Comparison of ENCODE assay signal across 10 cellular contexts in genomic region chr9:130023147-130023787, GRCh38. TPM values are rescaled to one million over a fixed set of nuclear protein-coding genes. Genes with fewer than 3 reads are reported as not detected.
DNase-seq lines count a peak whose midpoint lies in the region; ATAC-seq, FAIRE-seq and TF ChIP-seq lines count a peak whose summit lies in the region.
"Had no signal": no experiment of that assay in that cellular context is flagged by ENCODE, and none has a peak within 500 bp of the region (broad histone marks: within the 10 kb centered on the region; RNA-seq: fewer than 3 reads in every experiment).

No MANE protein-coding gene starts in this region.

- H3K4me3 Mint-ChIP-seq in T-helper 1 cell treated with Interleukin-12 subunit alpha and Interleukin-12 subunit beta and Interleukin-4 antibody, amounts not matched to agents 30 μg/mL and 1 μg/mL, for 36 hours = no peak overlapping the region
- H3K4me3 Mint-ChIP-seq in stimulated activated naive CD8-positive, alpha-beta T cell treated with anti-CD3 and anti-CD28 coated beads, Interleukin-15, Interleukin-2, amounts not matched to agents 100 ng/mL and 50 ng/mL, for 24 hours = peak overlapping the region; percentile 50

- peaks cover 6% of the 10 kb centered on the region for H3K4me1 ChIP-seq in body of pancreas

- peak overlapping the region; percentile 74 for H3K27ac Mint-ChIP-seq in T-helper 1 cell treated with Interleukin-12 subunit alpha and Interleukin-12 subunit beta and Interleukin-4 antibody, amounts not matched to agents 30 μg/mL and 1 μg/mL, for 36 hours
- peak overlapping the region; percentile 96 for H3K27ac Mint-ChIP-seq in stimulated activated naive CD8-positive, alpha-beta T cell treated with anti-CD3 and anti-CD28 coated beads, Interleukin-15, Interleukin-2, amounts not matched to agents 100 ng/mL and 50 ng/mL, for 24 hours

- peaks cover 58% of the 10 kb centered on the region for H3K4me1 Mint-ChIP-seq in T-helper 1 cell treated with Interleukin-12 subunit alpha and Interleukin-12 subunit beta and Interleukin-4 antibody, amounts not matched to agents 30 μg/mL and 1 μg/mL, for 36 hours (ENCODE audit: low read depth)
- H3K4me1 Mint-ChIP-seq in stimulated activated naive CD8-positive, alpha-beta T cell treated with anti-CD3 and anti-CD28 coated beads, Interleukin-15, Interleukin-2, amounts not matched to agents 100 ng/mL and 50 ng/mL, for 24 hours (ENCODE audit: low read depth) = peaks cover 100% of the 10 kb centered on the region

- H3K36me3 Mint-ChIP-seq in T-helper 1 cell treated with Interleukin-12 subunit alpha and Interleukin-12 subunit beta and Interleukin-4 antibody, amounts not matched to agents 30 μg/mL and 1 μg/mL, for 36 hours (ENCODE audit: low read depth) = peaks cover 16% of the 10 kb centered on the region
- peaks cover 54% of the 10 kb centered on the region for H3K36me3 Mint-ChIP-seq in stimulated activated naive CD8-positive, alpha-beta T cell treated with anti-CD3 and anti-CD28 coated beads, Interleukin-15, Interleukin-2, amounts not matched to agents 100 ng/mL and 50 ng/mL, for 24 hours (ENCODE audit: low read depth)

- H3K27me3 ChIP-seq in bronchial epithelial cell (ENCODE audit: control insufficient read depth, insufficient read depth, low read length) (no peaks in the 10 kb centered on the region), body of pancreas (no peaks in the 10 kb centered on the region)
- H3K27me3 ChIP-seq: heart left ventricle had no signal

- DNase-seq in T-helper 1 cell (no peak), bronchial epithelial cell (ENCODE audit: low read depth) (peak; percentile 27), body of pancreas (no peak), NCI-H446 (lab: John Stamatoyannopoulos, UW) (no peak), T-helper 9 cell (no peak)
- DNase-seq: heart left ventricle had no signal

- FAIRE-seq in bronchial epithelial cell (lab: Jason Lieb, UNC) = no peak
- FAIRE-seq: A204.1 had no signal

- TF ChIP-seq CTCF in bronchial epithelial cell (IDR thresholded peaks at IDR 0.05; ENCODE audit: insufficient read depth, low read length, severe bottlenecking) (no peak), body of pancreas (IDR thresholded peaks at IDR 0.05) (no peak)

- H3K36me3 ChIP-seq in bronchial epithelial cell (ENCODE audit: control insufficient read depth, insufficient read depth, low read length) (no peaks in the 10 kb centered on the region), body of pancreas (replicated peaks in 1 of 2; ENCODE audit: insufficient read depth in 1 of 2, low read depth in 2 of 2) (no peaks in the 10 kb centered on the region)

- H3K9me3 Mint-ChIP-seq in T-helper 1 cell treated with Interleukin-12 subunit alpha and Interleukin-12 subunit beta and Interleukin-4 antibody, amounts not matched to agents 30 μg/mL and 1 μg/mL, for 36 hours = peaks cover 5% of the 10 kb centered on the region
- no peaks in the 10 kb centered on the region for H3K9me3 Mint-ChIP-seq in stimulated activated naive CD8-positive, alpha-beta T cell treated with anti-CD3 and anti-CD28 coated beads, Interleukin-15, Interleukin-2, amounts not matched to agents 100 ng/mL and 50 ng/mL, for 24 hours

- H3K4me3 ChIP-seq in bronchial epithelial cell (ENCODE audit: low read depth, low read length) (no peak overlapping the region), body of pancreas (no peak overlapping the region)
- H3K4me3 ChIP-seq: heart left ventricle had no signal

- peak; percentile 50 for ATAC-seq in HG03064 (IDR thresholded peaks at IDR 0.05; ENCODE audit: low read depth, unreplicated experiment)
- ATAC-seq in body of pancreas = no peak

- WGBS in body of pancreas, 2 donors = 77 to 84% methylated on average over 7 of the region's 7 CpGs

- H3K9me3 ChIP-seq in body of pancreas = no peaks in the 10 kb centered on the region

- intact Hi-C loops in body of pancreas (cut with DNase I) = no loop called here

- H3K27me3 Mint-ChIP-seq in T-helper 1 cell treated with Interleukin-12 subunit alpha and Interleukin-12 subunit beta and Interleukin-4 antibody, amounts not matched to agents 30 μg/mL and 1 μg/mL, for 36 hours (ENCODE audit: low read depth) = no peaks in the 10 kb centered on the region
- no peaks in the 10 kb centered on the region for H3K27me3 Mint-ChIP-seq in stimulated activated naive CD8-positive, alpha-beta T cell treated with anti-CD3 and anti-CD28 coated beads, Interleukin-15, Interleukin-2, amounts not matched to agents 100 ng/mL and 50 ng/mL, for 24 hours

- no peak for TF ChIP-seq POLR2A in body of pancreas (IDR thresholded peaks at IDR 0.05)

- H3K27ac ChIP-seq in body of pancreas = no peak overlapping the region

RNA-seq across cellular contexts. Expression of gene FNBP1, which starts 19.7 kb away (rescaled TPM):
- total RNA-seq in bronchial epithelial cell (13.4 and 15.7 TPM in 2 replicates), body of pancreas (10 to 100 TPM; 17.1 to 17.9 TPM)

RNA-seq across cellular contexts. Expression of gene GPR107, which starts 30.4 kb away (rescaled TPM):
- total RNA-seq in bronchial epithelial cell = 20.4 and 21.6 TPM in 2 replicates
- total RNA-seq in body of pancreas = 10 to 100 TPM in 1 of 2 donors, 1 to 10 TPM in 1; 9.6 to 11.4 TPM
